20 cellular contexts compared by ENCODE assay signal in the genomic region with DNA sequence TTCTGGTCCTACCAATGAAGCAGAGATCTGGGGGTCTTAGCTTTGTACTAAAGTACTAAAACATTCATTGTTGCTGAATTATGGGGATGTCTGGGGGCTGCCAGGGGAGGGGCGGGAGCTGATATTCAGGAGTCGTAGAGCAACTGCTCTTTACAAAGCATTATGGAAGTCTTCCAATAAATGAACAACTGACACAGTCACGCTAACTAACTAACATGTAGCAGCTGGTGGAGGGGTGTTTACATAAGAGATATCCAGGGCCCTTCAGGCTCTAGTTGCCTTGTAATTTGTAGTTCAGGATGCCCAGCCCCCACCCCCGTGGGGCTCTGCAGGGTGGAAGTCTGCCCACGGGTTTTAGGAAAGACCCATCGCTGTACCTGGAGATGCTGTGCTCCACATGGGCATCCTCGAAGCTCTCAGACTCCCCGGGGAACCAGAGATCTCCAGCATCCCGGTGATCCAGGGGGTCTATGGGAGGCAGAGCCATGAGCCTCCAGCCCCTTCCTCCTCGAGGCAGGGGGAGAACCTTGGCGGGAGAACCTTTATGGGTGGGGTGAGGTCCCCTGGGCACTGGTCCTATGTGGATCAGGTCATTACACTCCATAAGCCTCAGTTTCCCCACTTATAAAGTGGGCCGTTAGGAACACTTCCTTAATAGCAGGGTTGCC. TPM values are rescaled to one million over a fixed set of nuclear protein-coding genes. Genes with fewer than 3 reads are reported as not detected.
DNase-seq lines count a peak whose midpoint lies in the region; TF ChIP-seq lines count a peak whose summit lies in the region.
"Had no signal": no experiment of that assay in that cellular context is flagged by ENCODE, and none has a peak within 500 bp of the region (broad histone marks: within the 10 kb centered on the region; RNA-seq: fewer than 3 reads in every experiment).

No MANE protein-coding gene starts in this region.

- CTCF ChIA-PET in A673 (lab: Charles Lee) = interaction anchor here (0.6 kb wide), 1 partner anchor 43 kb away, joined by 5 read pairs; no protein-coding TSS in a partner anchor

- H3K27me3 ChIP-seq in osteoblast (ENCODE audit: insufficient read depth, low read length) (no peaks in the 10 kb centered on the region), breast epithelium (peaks cover 0 to 4% of the 10 kb centered on the region in 2 donors), A673 (replicated peaks; ENCODE audit: insufficient read depth, low read depth, low read length, poor library complexity) (no peaks in the 10 kb centered on the region)
- H3K27me3 ChIP-seq: colonic mucosa, ovary, uterus had no signal

- TF ChIP-seq CTCF in epithelial cell of esophagus (IDR thresholded peaks at IDR 0.05; ENCODE audit: insufficient read depth, low read depth, low read length, missing control alignments) (no peak), osteoblast (IDR thresholded peaks at IDR 0.05; ENCODE audit: extremely low read depth, low read depth, low read length) (no peak), breast epithelium (IDR thresholded peaks at IDR 0.05) (no peak), A673 (conservative IDR thresholded peaks at IDR 0.05; ENCODE audit: low read depth, low read length) (no peak)

- H3K4me2 ChIP-seq in osteoblast (ENCODE audit: insufficient read depth, low read length) = no peak overlapping the region

- no peak for TF ChIP-seq POLR2A in breast epithelium (IDR thresholded peaks at IDR 0.05)

- H3K36me3 ChIP-seq in osteoblast (ENCODE audit: insufficient read depth, low read length) (no peaks in the 10 kb centered on the region), breast epithelium (no peaks in the 10 kb centered on the region), A673 (ENCODE audit: insufficient read depth, low read length, poor library complexity, severe bottlenecking) (no peaks in the 10 kb centered on the region)
- H3K36me3 ChIP-seq: colonic mucosa, left ventricle myocardium inferior, ovary, uterus had no signal

- H3K4me1 ChIP-seq in osteoblast (ENCODE audit: insufficient read depth, low read length) = no peaks in the 10 kb centered on the region
- H3K4me1 ChIP-seq in breast epithelium = no peaks in the 10 kb centered on the region
- no peaks in the 10 kb centered on the region for H3K4me1 ChIP-seq in A673 (ENCODE audit: insufficient read depth, low read length, poor library complexity, severe bottlenecking)
- H3K4me1 ChIP-seq: colonic mucosa, left ventricle myocardium inferior, uterus had no signal

- POLR2A ChIA-PET in A673 (lab: Charles Lee; ENCODE audit: low non-redundant PET) = no interaction called here

- H3K4me3 ChIP-seq in epithelial cell of esophagus (ENCODE audit: low read length) (no peak overlapping the region), osteoblast (ENCODE audit: insufficient read depth, low read length) (no peak overlapping the region), breast epithelium (no peak overlapping the region), A673 (ENCODE audit: low read depth, low read length, poor library complexity, severe bottlenecking) (no peak overlapping the region)
- H3K4me3 ChIP-seq: colonic mucosa, left ventricle myocardium inferior, ovary, uterus had no signal

- no peak overlapping the region for H3K27ac ChIP-seq in osteoblast (ENCODE audit: low read depth, low read length)
- no peak overlapping the region for H3K27ac ChIP-seq in breast epithelium
- no peak overlapping the region for H3K27ac ChIP-seq in A673 (ENCODE audit: low read depth, low read length, poor library complexity, severe bottlenecking)
- H3K27ac ChIP-seq: colonic mucosa, left ventricle myocardium inferior, ovary, RWPE1, uterus had no signal

- no peaks in the 10 kb centered on the region for H4K20me1 ChIP-seq in osteoblast (ENCODE audit: insufficient read depth, low read length)

- no TSS peak for BruUV-seq in A673 (replicated peaks; lab: Mats Ljungman, UMichigan)

- H2AFZ ChIP-seq in osteoblast (ENCODE audit: low read length) = no peak overlapping the region

- no peaks in the 10 kb centered on the region for H3K79me2 ChIP-seq in osteoblast (ENCODE audit: insufficient read depth, low read length)

- intact Hi-C loops in breast epithelium (cut with DNase I; ENCODE audit: low total_unique reads) = no loop called here
- intact Hi-C loops in A673 (cut with micrococcal nuclease; ENCODE audit: unreplicated experiment) = no loop called here

- DNase-seq in COLO668 (lab: John Stamatoyannopoulos, UW; ENCODE audit: unreplicated experiment) (peak; percentile 46), NCI-H1092 (lab: John Stamatoyannopoulos, UW) (peak; percentile 74), NCI-H345 treated with DMSO at 0.1 percent for 48 hours (lab: John Stamatoyannopoulos, UW; ENCODE audit: unreplicated experiment) (peak; percentile 81), epithelial cell of esophagus (ENCODE audit: low read depth) (peak; percentile 57), osteoblast (ENCODE audit: insufficient read length, low spot score, missing footprints) (no peak), breast epithelium (ENCODE audit: low spot score in 2 of 2) (no peak), hippocampal formation (lab: John Stamatoyannopoulos, UW) (no peak), A673 (ENCODE audit: low spot score) (no peak)
- DNase-seq: activated CD4-positive, alpha-beta T cell treated with anti-CD3 and anti-CD28 coated beads, Interleukin-2, amount 50 U/mL, for 48 hours; activated T-cell treated with anti-CD3 and anti-CD28 coated beads, Interleukin-2, amount 50 U/mL, for 1 hour; CD4-positive, alpha-beta memory T cell; colonic mucosa; left ventricle myocardium inferior; NK-92 treated with Interleukin-12 subunit alpha and Interleukin-12 subunit beta, amount 100 ng/mL, for 24 hours; ovary; stimulated activated CD4-positive, alpha-beta T cell treated with anti-CD3 and anti-CD28 coated beads, Interleukin-2, amount 100 ng/mL, for 48 hours; uterus had no signal

- H3K9me3 ChIP-seq in osteoblast (ENCODE audit: low read depth, low read length) = no peaks in the 10 kb centered on the region
- no peaks in the 10 kb centered on the region for H3K9me3 ChIP-seq in breast epithelium
- H3K9me3 ChIP-seq in A673 (ENCODE audit: low read depth, low read length, poor library complexity, severe bottlenecking) = no peaks in the 10 kb centered on the region
- H3K9me3 ChIP-seq: colonic mucosa, left ventricle myocardium inferior, ovary, uterus had no signal

RNA-seq across cellular contexts. Expression of a gene that starts 3.4 kb away (rescaled TPM):
- total RNA-seq in osteoblast (under 0.01 and 0.59 TPM in 2 replicates), breast epithelium (10 to 100 TPM in 2 of 3 donors, 1 to 10 TPM in 1; 7.7 to 31.6 (median 10.5) TPM), A673 (2021) (not detected in 2 replicates)
- total RNA-seq: endothelial cell of umbilical vein had no signal

RNA-seq across cellular contexts. Expression of a gene that starts 5.4 kb away (rescaled TPM):
- not detected in 2 replicates for total RNA-seq in osteoblast
- 1 to 10 TPM in 1 of 3 donors, under 1 TPM in 2; 0.64 to 1.3 (median 0.98) TPM for total RNA-seq in breast epithelium
- not detected in 2 replicates for total RNA-seq in A673 (2021)
- total RNA-seq: CD4-positive, alpha-beta memory T cell; colonic mucosa; endothelial cell of umbilical vein; left ventricle myocardium inferior; MCF 10A had no signal

RNA-seq across cellular contexts. Expression of a gene that starts 41.4 kb away (rescaled TPM):
- not detected in 2 replicates for total RNA-seq in osteoblast
- under 1 TPM in 2 of 3 donors, not detected in 1; under 0.01 to 0.15 TPM for total RNA-seq in breast epithelium
- not detected in 2 replicates for total RNA-seq in A673 (2021)
- total RNA-seq: endothelial cell of umbilical vein, left ventricle myocardium inferior, MCF 10A had no signal

Comparison
In these comparisons a context has a peak if more than half of its experiments do, and no peak if none do; other contexts are left out.
1. DNase-seq: peak in COLO668 (single experiment), NCI-H1092 (single experiment), NCI-H345 treated with DMSO at 0.1 percent for 48 hours (single experiment) and epithelial cell of esophagus (single experiment); none in osteoblast (single experiment), breast epithelium (0 of 2), hippocampal formation (0 of 2) and A673 (single experiment).